In the genomic region with DNA sequence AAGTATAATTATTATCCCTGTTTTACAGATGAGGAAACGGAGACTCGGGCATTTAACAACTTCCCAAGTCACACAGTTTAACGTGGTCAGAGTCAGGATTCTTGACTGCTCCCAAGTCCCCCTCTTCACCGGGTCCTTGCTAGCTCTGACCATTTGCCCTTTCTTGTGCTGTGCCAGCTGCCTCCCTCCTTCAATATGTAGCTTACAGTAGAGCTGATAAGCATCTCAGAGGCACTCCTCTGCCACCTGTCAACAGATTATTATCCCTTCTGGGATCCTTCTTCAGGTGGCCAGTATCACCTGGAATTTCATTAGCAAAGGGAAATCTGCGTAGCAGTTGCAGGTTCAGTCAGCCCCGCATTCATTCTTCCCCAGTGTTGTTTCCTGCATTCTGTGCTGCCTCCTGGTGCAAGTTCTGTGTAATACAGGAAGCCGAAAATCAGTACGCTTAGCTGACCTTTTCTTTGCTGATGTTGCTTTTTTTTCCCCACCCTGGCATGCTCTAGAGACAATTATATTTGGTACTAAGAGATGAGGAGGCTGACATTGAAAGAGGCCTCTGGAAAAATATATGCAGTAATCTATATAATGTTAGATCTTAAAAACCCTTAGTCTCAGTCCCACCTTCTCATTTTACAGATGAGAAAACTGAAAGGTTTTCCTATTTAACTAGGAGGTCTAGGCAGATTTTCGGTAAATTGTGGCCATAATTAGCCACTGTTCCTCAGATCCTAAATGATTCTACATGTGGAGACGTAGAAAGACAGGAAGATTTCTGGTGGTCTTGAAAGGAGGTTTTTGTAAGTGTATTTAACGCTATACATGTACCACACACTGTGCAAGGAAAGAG, we compare ENCODE assay signal across 8 cellular contexts. TPM values are rescaled to one million over a fixed set of nuclear protein-coding genes. Genes with fewer than 3 reads are reported as not detected.
DNase-seq lines count a peak whose midpoint lies in the region; ATAC-seq and TF ChIP-seq lines count a peak whose summit lies in the region.

No MANE protein-coding gene starts in this region.

- DNase-seq in D341Med (ENCODE audit: low spot score) (peak; percentile 76), NCI-H446 treated with DMSO at 0.1 percent for 48 hours (lab: John Stamatoyannopoulos, UW) (peak; percentile 5), esophagus muscularis mucosa (ENCODE audit: extremely low spot score) (no peak), nephron progenitor cell (peak; percentile 60), aorta (no peak)
- DNase-seq in activated CD4-positive, alpha-beta memory T cell treated with anti-CD3 and anti-CD28 coated beads, Interleukin-2, amount 10 ng/mL, durations not matched to agents 7 days and 5 days = peak; percentile 55

- WGBS in esophagus muscularis mucosa = 50% methylated on average over 11 of the region's 11 CpGs
- 55 to 60% methylated on average over 11 of the region's 11 CpGs for WGBS in aorta, 2 donors

- H3K4me3 Mint-ChIP-seq in activated CD4-positive, alpha-beta memory T cell treated with anti-CD3 and anti-CD28 coated beads, Interleukin-2, amount 10 ng/mL, durations not matched to agents 7 days and 5 days = no peak overlapping the region
- H3K4me3 Mint-ChIP-seq in nephron progenitor cell = no peak overlapping the region

- H3K27me3 ChIP-seq in esophagus muscularis mucosa = no peaks in the 10 kb centered on the region
- no peaks in the 10 kb centered on the region for H3K27me3 ChIP-seq in aorta (ENCODE audit: control insufficient read depth in 1 of 2, insufficient read depth in 2 of 2, low read length in 1 of 2)

- no peaks in the 10 kb centered on the region for H3K27me3 Mint-ChIP-seq in activated CD4-positive, alpha-beta memory T cell treated with anti-CD3 and anti-CD28 coated beads, Interleukin-2, amount 10 ng/mL, durations not matched to agents 7 days and 5 days
- H3K27me3 Mint-ChIP-seq in nephron progenitor cell (ENCODE audit: low read depth, poor library complexity) = peaks cover 7% of the 10 kb centered on the region

- intact Hi-C loops in esophagus muscularis mucosa (cut with DNase I) (loop anchor here (1.0 to 10.0 kb wide), 2 partner anchors 51 to 126 kb away; no protein-coding TSS in a partner anchor), aorta (cut with DNase I) (loop anchor here (2.0 kb wide), 1 partner anchor 125 kb away; no protein-coding TSS in a partner anchor)

- H3K9me3 Mint-ChIP-seq in activated CD4-positive, alpha-beta memory T cell treated with anti-CD3 and anti-CD28 coated beads, Interleukin-2, amount 10 ng/mL, durations not matched to agents 7 days and 5 days = no peaks in the 10 kb centered on the region
- H3K9me3 Mint-ChIP-seq in nephron progenitor cell = no peaks in the 10 kb centered on the region

- H3K36me3 Mint-ChIP-seq in activated CD4-positive, alpha-beta memory T cell treated with anti-CD3 and anti-CD28 coated beads, Interleukin-2, amount 10 ng/mL, durations not matched to agents 7 days and 5 days (ENCODE audit: low read depth) = no peaks in the 10 kb centered on the region
- H3K36me3 Mint-ChIP-seq in nephron progenitor cell (ENCODE audit: low read depth) = no peaks in the 10 kb centered on the region

- POLR2A ChIA-PET in activated CD4-positive, alpha-beta memory T cell treated with anti-CD3 and anti-CD28 coated beads, Interleukin-2, amount 10 ng/mL, durations not matched to agents 7 days and 5 days (lab: Charles Lee) = interaction anchor here (1.1 to 2.6 kb wide), 3 partner anchors 8 to 126 kb away, joined by 3 to 13 read pairs (median 6); no protein-coding TSS in a partner anchor

- CTCF ChIA-PET in activated CD4-positive, alpha-beta memory T cell treated with anti-CD3 and anti-CD28 coated beads, Interleukin-2, amount 10 ng/mL, durations not matched to agents 7 days and 5 days (lab: Charles Lee) = interaction anchor here (0.7 to 6.4 kb wide), 43 partner anchors 9 to 486 kb away, joined by 3 to 230 read pairs (median 4); a partner anchor contains a TSS

- TF ChIP-seq CTCF in esophagus muscularis mucosa (IDR thresholded peaks at IDR 0.05) (peak; percentile 74 to 75 (median 75)), nephron progenitor cell (IDR thresholded peaks at IDR 0.05) (peak; percentile 76)

- H3K4me3 ChIP-seq in esophagus muscularis mucosa = no peak overlapping the region
- H3K4me3 ChIP-seq in aorta (ENCODE audit: low read length in 2 of 2) = no peak overlapping the region

- ATAC-seq in GM21447 (IDR thresholded peaks at IDR 0.05; ENCODE audit: unreplicated experiment) (peak; percentile 75), aorta (ENCODE audit: low FRiP score) (peak; percentile 86), GM18520 (IDR thresholded peaks at IDR 0.05; ENCODE audit: unreplicated experiment) (no peak)

- TF ChIP-seq POLR2A in esophagus muscularis mucosa (IDR thresholded peaks at IDR 0.05; ENCODE audit: low read depth) = no peak

- no peaks in the 10 kb centered on the region for H3K9me3 ChIP-seq in esophagus muscularis mucosa
- no peaks in the 10 kb centered on the region for H3K9me3 ChIP-seq in aorta (ENCODE audit: control insufficient read depth, low read length)

- H3K4me1 Mint-ChIP-seq in activated CD4-positive, alpha-beta memory T cell treated with anti-CD3 and anti-CD28 coated beads, Interleukin-2, amount 10 ng/mL, durations not matched to agents 7 days and 5 days = peaks cover 4% of the 10 kb centered on the region
- H3K4me1 Mint-ChIP-seq in nephron progenitor cell = no peaks in the 10 kb centered on the region

- H3K4me1 ChIP-seq in esophagus muscularis mucosa (peaks cover 0 to 9% (median 8%) of the 10 kb centered on the region in 4 donors), aorta (ENCODE audit: control insufficient read depth in 1 of 2, insufficient read depth in 2 of 2, low read length in 2 of 2) (no peaks in the 10 kb centered on the region)

- no peak overlapping the region for H3K27ac Mint-ChIP-seq in activated CD4-positive, alpha-beta memory T cell treated with anti-CD3 and anti-CD28 coated beads, Interleukin-2, amount 10 ng/mL, durations not matched to agents 7 days and 5 days
- no peak overlapping the region for H3K27ac Mint-ChIP-seq in nephron progenitor cell

- TF ChIP-seq EP300 in esophagus muscularis mucosa (IDR thresholded peaks at IDR 0.05) = no peak

- H3K36me3 ChIP-seq in esophagus muscularis mucosa (peaks cover 3 to 72% (median 25%) of the 10 kb centered on the region in 4 donors), aorta (ENCODE audit: control insufficient read depth in 1 of 2, insufficient read depth in 2 of 2, low read length in 1 of 2) (peaks cover 0 to 5% of the 10 kb centered on the region in 2 donors)

- H3K27ac ChIP-seq in esophagus muscularis mucosa (replicated peaks in 1 of 4) (no peak overlapping the region), aorta (ENCODE audit: low read depth in 1 of 2, low read length in 2 of 2) (no peak overlapping the region)

RNA-seq across cellular contexts. Expression of a gene that starts 24.8 kb away (rescaled TPM):
- 1 to 10 TPM; 6.2 to 6.5 TPM for total RNA-seq in activated CD4-positive, alpha-beta memory T cell treated with anti-CD3 and anti-CD28 coated beads, Interleukin-2, amount 10 ng/mL, durations not matched to agents 7 days and 5 days
- total RNA-seq in esophagus muscularis mucosa (10 to 100 TPM; 14.6 to 24.9 (median 19.5) TPM), aorta (10 to 100 TPM; 17.8 to 33.1 TPM)
- polyA plus RNA-seq in aorta = 1 to 10 TPM; 2.3 to 5.8 TPM

RNA-seq across cellular contexts. Expression of a gene that starts 38.7 kb away (rescaled TPM):
- 10 to 100 TPM; 14.8 to 14.9 TPM for total RNA-seq in activated CD4-positive, alpha-beta memory T cell treated with anti-CD3 and anti-CD28 coated beads, Interleukin-2, amount 10 ng/mL, durations not matched to agents 7 days and 5 days
- total RNA-seq in esophagus muscularis mucosa (10 to 100 TPM in 3 of 4 donors, 1 to 10 TPM in 1; 10.0 to 14.1 (median 12.9) TPM), aorta (10 to 100 TPM; 10.5 to 12.2 TPM)
- 10 to 100 TPM in 1 of 2 donors, 1 to 10 TPM in 1; 9.7 to 14.3 TPM for polyA plus RNA-seq in aorta

RNA-seq across cellular contexts. Expression of a gene that starts 53.3 kb away (rescaled TPM):
- 10 to 100 TPM; 77.5 to 79.6 TPM for total RNA-seq in activated CD4-positive, alpha-beta memory T cell treated with anti-CD3 and anti-CD28 coated beads, Interleukin-2, amount 10 ng/mL, durations not matched to agents 7 days and 5 days
- total RNA-seq in esophagus muscularis mucosa = 10 to 100 TPM; 16.2 to 27.9 (median 24.7) TPM
- total RNA-seq in aorta = 10 to 100 TPM; 47.8 to 57.3 TPM
- polyA plus RNA-seq in aorta = 10 to 100 TPM; 11.0 to 11.6 TPM

Comparison
In these comparisons a context has a peak if more than half of its experiments do, and no peak if none do; other contexts are left out.
1. DNase-seq: peak in D341Med (single experiment), NCI-H446 treated with DMSO at 0.1 percent for 48 hours (single experiment), activated CD4-positive, alpha-beta memory T cell treated with anti-CD3 and anti-CD28 coated beads, Interleukin-2, amount 10 ng/mL, durations not matched to agents 7 days and 5 days (single experiment) and nephron progenitor cell (single experiment); none in esophagus muscularis mucosa (single experiment) and aorta (0 of 2).